ENCODE assay signal across 1 cellular context in genomic region chr2:233061591-233062446, GRCh38.
TF ChIP-seq lines count a peak whose summit lies in the region.

No MANE protein-coding gene starts in this region.

TF ChIP-seq in HepG2, 621 proteins besides CTCF, POLR2A, EP300 and RAD21 (continued from another document and continues in another):
- TF ChIP-seq, protein P1, sequence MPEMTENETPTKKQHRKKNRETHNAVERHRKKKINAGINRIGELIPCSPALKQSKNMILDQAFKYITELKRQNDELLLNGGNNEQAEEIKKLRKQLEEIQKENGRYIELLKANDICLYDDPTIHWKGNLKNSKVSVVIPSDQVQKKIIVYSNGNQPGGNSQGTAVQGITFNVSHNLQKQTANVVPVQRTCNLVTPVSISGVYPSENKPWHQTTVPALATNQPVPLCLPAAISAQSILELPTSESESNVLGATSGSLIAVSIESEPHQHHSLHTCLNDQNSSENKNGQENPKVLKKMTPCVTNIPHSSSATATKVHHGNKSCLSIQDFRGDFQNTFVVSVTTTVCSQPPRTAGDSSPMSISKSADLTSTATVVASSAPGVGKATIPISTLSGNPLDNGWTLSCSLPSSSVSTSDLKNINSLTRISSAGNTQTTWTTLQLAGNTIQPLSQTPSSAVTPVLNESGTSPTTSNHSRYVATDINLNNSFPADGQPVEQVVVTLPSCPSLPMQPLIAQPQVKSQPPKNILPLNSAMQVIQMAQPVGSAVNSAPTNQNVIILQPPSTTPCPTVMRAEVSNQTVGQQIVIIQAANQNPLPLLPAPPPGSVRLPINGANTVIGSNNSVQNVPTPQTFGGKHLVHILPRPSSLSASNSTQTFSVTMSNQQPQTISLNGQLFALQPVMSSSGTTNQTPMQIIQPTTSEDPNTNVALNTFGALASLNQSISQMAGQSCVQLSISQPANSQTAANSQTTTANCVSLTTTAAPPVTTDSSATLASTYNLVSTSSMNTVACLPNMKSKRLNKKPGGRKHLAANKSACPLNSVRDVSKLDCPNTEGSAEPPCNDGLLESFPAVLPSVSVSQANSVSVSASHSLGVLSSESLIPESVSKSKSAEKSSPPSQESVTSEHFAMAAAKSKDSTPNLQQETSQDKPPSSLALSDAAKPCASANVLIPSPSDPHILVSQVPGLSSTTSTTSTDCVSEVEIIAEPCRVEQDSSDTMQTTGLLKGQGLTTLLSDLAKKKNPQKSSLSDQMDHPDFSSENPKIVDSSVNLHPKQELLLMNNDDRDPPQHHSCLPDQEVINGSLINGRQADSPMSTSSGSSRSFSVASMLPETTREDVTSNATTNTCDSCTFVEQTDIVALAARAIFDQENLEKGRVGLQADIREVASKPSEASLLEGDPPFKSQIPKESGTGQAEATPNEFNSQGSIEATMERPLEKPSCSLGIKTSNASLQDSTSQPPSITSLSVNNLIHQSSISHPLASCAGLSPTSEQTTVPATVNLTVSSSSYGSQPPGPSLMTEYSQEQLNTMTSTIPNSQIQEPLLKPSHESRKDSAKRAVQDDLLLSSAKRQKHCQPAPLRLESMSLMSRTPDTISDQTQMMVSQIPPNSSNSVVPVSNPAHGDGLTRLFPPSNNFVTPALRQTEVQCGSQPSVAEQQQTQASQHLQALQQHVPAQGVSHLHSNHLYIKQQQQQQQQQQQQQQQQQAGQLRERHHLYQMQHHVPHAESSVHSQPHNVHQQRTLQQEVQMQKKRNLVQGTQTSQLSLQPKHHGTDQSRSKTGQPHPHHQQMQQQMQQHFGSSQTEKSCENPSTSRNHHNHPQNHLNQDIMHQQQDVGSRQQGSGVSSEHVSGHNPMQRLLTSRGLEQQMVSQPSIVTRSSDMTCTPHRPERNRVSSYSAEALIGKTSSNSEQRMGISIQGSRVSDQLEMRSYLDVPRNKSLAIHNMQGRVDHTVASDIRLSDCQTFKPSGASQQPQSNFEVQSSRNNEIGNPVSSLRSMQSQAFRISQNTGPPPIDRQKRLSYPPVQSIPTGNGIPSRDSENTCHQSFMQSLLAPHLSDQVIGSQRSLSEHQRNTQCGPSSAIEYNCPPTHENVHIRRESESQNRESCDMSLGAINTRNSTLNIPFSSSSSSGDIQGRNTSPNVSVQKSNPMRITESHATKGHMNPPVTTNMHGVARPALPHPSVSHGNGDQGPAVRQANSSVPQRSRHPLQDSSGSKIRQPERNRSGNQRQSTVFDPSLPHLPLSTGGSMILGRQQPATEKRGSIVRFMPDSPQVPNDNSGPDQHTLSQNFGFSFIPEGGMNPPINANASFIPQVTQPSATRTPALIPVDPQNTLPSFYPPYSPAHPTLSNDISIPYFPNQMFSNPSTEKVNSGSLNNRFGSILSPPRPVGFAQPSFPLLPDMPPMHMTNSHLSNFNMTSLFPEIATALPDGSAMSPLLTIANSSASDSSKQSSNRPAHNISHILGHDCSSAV (CRISPR knock-in tag; IDR thresholded peaks at IDR 0.05; ENCODE audit: borderline replicate concordance), result no peak
- TF ChIP-seq ZNF713 (CRISPR knock-in tag; IDR thresholded peaks at IDR 0.05) (no peak; the same call in 1 of the 2 replicates), ZNF564 (CRISPR knock-in tag; IDR thresholded peaks at IDR 0.05) (peak; percentile 35; the same call in 1 of the 2 replicates), RXRA (CRISPR knock-in tag; IDR thresholded peaks at IDR 0.05) (peak; percentile 90), CREB1 (IDR thresholded peaks at IDR 0.05) (no peak), CREB1 (CRISPR knock-in tag; IDR thresholded peaks at IDR 0.05) (no peak), MATR3 (CRISPR knock-in tag; IDR thresholded peaks at IDR 0.05) (no peak), GTF2F1 (IDR thresholded peaks at IDR 0.05; ENCODE audit: low read length) (no peak), ZSCAN22 (CRISPR knock-in tag; IDR thresholded peaks at IDR 0.05) (no peak), ZC3H4 (CRISPR knock-in tag; IDR thresholded peaks at IDR 0.05; ENCODE audit: borderline replicate concordance) (no peak), NFYC (CRISPR knock-in tag; IDR thresholded peaks at IDR 0.05) (no peak), ZFP36L1 (CRISPR knock-in tag; IDR thresholded peaks at IDR 0.05) (peak; percentile 86; the same call in 1 of the 2 replicates), ARHGAP35 (CRISPR knock-in tag; IDR thresholded peaks at IDR 0.05; ENCODE audit: borderline replicate concordance) (no peak), AGO1 (IDR thresholded peaks at IDR 0.05; ENCODE audit: low read depth, low read length, poor library complexity, severe bottlenecking) (peak; percentile 49), HDAC1 (CRISPR knock-in tag; IDR thresholded peaks at IDR 0.05) (peak; percentile 92), ZNF510 (CRISPR knock-in tag; IDR thresholded peaks at IDR 0.05; ENCODE audit: low read depth) (0 out of 2 replicates have a peak, but pooled peaks have one; percentile 74), ZFP90 (CRISPR knock-in tag; IDR thresholded peaks at IDR 0.05; ENCODE audit: borderline replicate concordance) (peak; percentile 10; the same call in 1 of the 2 replicates), NPAS2 (CRISPR knock-in tag; IDR thresholded peaks at IDR 0.05; ENCODE audit: borderline replicate concordance) (no peak), NFE2L1 (CRISPR knock-in tag; IDR thresholded peaks at IDR 0.05; ENCODE audit: borderline replicate concordance) (no peak), ERF (CRISPR knock-in tag; IDR thresholded peaks at IDR 0.05) (peak; percentile 78; the same call in 1 of the 2 replicates), HCFC1 (IDR thresholded peaks at IDR 0.05; ENCODE audit: low read depth, low read length) (no peak), KDM5A (IDR thresholded peaks at IDR 0.05; ENCODE audit: borderline replicate concordance, low read length) (no peak; the same call in 1 of the 2 replicates), ZNF792 (CRISPR knock-in tag; IDR thresholded peaks at IDR 0.05) (peak; percentile 84; the same call in 1 of the 2 replicates), HDAC6 (IDR thresholded peaks at IDR 0.05; ENCODE audit: low read depth, low read length) (no peak), MLLT10 (CRISPR knock-in tag; IDR thresholded peaks at IDR 0.05) (no peak), KLF16 (CRISPR knock-in tag; IDR thresholded peaks at IDR 0.05) (peak in 1 of 2 experiments; percentile 79; a peak in 2 of 4 replicates), ZNF343 (CRISPR knock-in tag; IDR thresholded peaks at IDR 0.05) (peak; percentile 94), ZNF724P (CRISPR knock-in tag; IDR thresholded peaks at IDR 0.05; ENCODE audit: borderline replicate concordance) (peak; percentile 77; the same call in 1 of the 2 replicates), REL (CRISPR knock-in tag; conservative IDR thresholded peaks at IDR 0.05) (no peak), ZNF709 (CRISPR knock-in tag; IDR thresholded peaks at IDR 0.05) (peak; percentile 59; the same call in 1 of the 2 replicates), ZFYVE20 (CRISPR knock-in tag; IDR thresholded peaks at IDR 0.05; ENCODE audit: borderline replicate concordance, low read depth) (no peak), ZNF850 (CRISPR knock-in tag; conservative IDR thresholded peaks at IDR 0.05) (no peak), ZBTB46 (CRISPR knock-in tag; IDR thresholded peaks at IDR 0.05; ENCODE audit: borderline replicate concordance) (no peak), NCOA5 (CRISPR knock-in tag; IDR thresholded peaks at IDR 0.05) (no peak), DMAP1 (CRISPR knock-in tag; IDR thresholded peaks at IDR 0.05) (peak; percentile 65), ZNF749 (CRISPR knock-in tag; IDR thresholded peaks at IDR 0.05; ENCODE audit: borderline replicate concordance) (peak; percentile 94; the same call in 1 of the 2 replicates), TP53 (CRISPR knock-in tag; conservative IDR thresholded peaks at IDR 0.05) (no peak; the same call in 1 of the 2 replicates)
- TF ChIP-seq, protein P2, sequence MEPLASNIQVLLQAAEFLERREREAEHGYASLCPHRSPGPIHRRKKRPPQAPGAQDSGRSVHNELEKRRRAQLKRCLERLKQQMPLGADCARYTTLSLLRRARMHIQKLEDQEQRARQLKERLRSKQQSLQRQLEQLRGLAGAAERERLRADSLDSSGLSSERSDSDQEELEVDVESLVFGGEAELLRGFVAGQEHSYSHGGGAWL (CRISPR knock-in tag; IDR thresholded peaks at IDR 0.05), result peak; percentile 10; the same call in 1 of the 2 replicates
- TF ChIP-seq, protein P3, sequence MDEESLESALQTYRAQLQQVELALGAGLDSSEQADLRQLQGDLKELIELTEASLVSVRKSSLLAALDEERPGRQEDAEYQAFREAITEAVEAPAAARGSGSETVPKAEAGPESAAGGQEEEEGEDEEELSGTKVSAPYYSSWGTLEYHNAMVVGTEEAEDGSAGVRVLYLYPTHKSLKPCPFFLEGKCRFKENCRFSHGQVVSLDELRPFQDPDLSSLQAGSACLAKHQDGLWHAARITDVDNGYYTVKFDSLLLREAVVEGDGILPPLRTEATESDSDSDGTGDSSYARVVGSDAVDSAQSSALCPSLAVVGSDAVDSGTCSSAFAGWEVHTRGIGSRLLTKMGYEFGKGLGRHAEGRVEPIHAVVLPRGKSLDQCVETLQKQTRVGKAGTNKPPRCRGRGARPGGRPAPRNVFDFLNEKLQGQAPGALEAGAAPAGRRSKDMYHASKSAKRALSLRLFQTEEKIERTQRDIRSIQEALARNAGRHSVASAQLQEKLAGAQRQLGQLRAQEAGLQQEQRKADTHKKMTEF (CRISPR knock-in tag; IDR thresholded peaks at IDR 0.05), result peak; percentile 89
- TF ChIP-seq, protein P4, sequence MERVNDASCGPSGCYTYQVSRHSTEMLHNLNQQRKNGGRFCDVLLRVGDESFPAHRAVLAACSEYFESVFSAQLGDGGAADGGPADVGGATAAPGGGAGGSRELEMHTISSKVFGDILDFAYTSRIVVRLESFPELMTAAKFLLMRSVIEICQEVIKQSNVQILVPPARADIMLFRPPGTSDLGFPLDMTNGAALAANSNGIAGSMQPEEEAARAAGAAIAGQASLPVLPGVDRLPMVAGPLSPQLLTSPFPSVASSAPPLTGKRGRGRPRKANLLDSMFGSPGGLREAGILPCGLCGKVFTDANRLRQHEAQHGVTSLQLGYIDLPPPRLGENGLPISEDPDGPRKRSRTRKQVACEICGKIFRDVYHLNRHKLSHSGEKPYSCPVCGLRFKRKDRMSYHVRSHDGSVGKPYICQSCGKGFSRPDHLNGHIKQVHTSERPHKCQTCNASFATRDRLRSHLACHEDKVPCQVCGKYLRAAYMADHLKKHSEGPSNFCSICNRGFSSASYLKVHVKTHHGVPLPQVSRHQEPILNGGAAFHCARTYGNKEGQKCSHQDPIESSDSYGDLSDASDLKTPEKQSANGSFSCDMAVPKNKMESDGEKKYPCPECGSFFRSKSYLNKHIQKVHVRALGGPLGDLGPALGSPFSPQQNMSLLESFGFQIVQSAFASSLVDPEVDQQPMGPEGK (CRISPR knock-in tag; IDR thresholded peaks at IDR 0.05), result peak; percentile 83
- TF ChIP-seq, protein P5, sequence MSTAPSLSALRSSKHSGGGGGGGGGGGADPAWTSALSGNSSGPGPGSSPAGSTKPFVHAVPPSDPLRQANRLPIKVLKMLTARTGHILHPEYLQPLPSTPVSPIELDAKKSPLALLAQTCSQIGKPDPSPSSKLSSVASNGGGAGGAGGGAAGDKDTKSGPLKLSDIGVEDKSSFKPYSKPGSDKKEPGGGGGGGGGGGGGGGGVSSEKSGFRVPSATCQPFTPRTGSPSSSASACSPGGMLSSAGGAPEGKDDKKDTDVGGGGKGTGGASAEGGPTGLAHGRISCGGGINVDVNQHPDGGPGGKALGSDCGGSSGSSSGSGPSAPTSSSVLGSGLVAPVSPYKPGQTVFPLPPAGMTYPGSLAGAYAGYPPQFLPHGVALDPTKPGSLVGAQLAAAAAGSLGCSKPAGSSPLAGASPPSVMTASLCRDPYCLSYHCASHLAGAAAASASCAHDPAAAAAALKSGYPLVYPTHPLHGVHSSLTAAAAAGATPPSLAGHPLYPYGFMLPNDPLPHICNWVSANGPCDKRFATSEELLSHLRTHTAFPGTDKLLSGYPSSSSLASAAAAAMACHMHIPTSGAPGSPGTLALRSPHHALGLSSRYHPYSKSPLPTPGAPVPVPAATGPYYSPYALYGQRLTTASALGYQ (CRISPR knock-in tag; IDR thresholded peaks at IDR 0.05), result peak; percentile 51; the same call in 1 of the 2 replicates
- TF ChIP-seq, protein P6, sequence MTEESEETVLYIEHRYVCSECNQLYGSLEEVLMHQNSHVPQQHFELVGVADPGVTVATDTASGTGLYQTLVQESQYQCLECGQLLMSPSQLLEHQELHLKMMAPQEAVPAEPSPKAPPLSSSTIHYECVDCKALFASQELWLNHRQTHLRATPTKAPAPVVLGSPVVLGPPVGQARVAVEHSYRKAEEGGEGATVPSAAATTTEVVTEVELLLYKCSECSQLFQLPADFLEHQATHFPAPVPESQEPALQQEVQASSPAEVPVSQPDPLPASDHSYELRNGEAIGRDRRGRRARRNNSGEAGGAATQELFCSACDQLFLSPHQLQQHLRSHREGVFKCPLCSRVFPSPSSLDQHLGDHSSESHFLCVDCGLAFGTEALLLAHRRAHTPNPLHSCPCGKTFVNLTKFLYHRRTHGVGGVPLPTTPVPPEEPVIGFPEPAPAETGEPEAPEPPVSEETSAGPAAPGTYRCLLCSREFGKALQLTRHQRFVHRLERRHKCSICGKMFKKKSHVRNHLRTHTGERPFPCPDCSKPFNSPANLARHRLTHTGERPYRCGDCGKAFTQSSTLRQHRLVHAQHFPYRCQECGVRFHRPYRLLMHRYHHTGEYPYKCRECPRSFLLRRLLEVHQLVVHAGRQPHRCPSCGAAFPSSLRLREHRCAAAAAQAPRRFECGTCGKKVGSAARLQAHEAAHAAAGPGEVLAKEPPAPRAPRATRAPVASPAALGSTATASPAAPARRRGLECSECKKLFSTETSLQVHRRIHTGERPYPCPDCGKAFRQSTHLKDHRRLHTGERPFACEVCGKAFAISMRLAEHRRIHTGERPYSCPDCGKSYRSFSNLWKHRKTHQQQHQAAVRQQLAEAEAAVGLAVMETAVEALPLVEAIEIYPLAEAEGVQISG (CRISPR knock-in tag; IDR thresholded peaks at IDR 0.05), result peak; percentile 69
- TF ChIP-seq, protein P7, sequence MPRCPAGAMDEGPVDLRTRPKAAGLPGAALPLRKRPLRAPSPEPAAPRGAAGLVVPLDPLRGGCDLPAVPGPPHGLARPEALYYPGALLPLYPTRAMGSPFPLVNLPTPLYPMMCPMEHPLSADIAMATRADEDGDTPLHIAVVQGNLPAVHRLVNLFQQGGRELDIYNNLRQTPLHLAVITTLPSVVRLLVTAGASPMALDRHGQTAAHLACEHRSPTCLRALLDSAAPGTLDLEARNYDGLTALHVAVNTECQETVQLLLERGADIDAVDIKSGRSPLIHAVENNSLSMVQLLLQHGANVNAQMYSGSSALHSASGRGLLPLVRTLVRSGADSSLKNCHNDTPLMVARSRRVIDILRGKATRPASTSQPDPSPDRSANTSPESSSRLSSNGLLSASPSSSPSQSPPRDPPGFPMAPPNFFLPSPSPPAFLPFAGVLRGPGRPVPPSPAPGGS (CRISPR knock-in tag; IDR thresholded peaks at IDR 0.05), result peak; percentile 57; the same call in 1 of the 2 replicates
